In genomic region chrX:23902419-23902818, GRCh38 we compare ENCODE assay signal across 9 cellular contexts. TPM values are rescaled to one million over a fixed set of nuclear protein-coding genes. Genes with fewer than 3 reads are reported as not detected.
DNase-seq lines count a peak whose midpoint lies in the region; ATAC-seq and TF ChIP-seq lines count a peak whose summit lies in the region.
"Had no signal": no experiment of that assay in that cellular context is flagged by ENCODE, and none has a peak within 500 bp of the region (broad histone marks: within the 10 kb centered on the region; RNA-seq: fewer than 3 reads in every experiment).

No MANE protein-coding gene starts in this region.

- peaks cover 47% of the 10 kb centered on the region for H3K4me1 ChIP-seq in RWPE2 (ENCODE audit: insufficient read depth, poor library complexity, severe bottlenecking)
- H3K4me1 ChIP-seq in esophagus squamous epithelium, result peaks cover 4 to 62% (median 8%) of the 10 kb centered on the region in 3 donors

- peak overlapping the region; percentile 97 for H3K27ac ChIP-seq in RWPE2 (ENCODE audit: poor library complexity, severe bottlenecking)
- H3K27ac ChIP-seq in esophagus squamous epithelium, result peak overlapping the region; percentile 62 to 82 (median 74)
- no peak overlapping the region for H3K27ac ChIP-seq in neural cell (ENCODE audit: low read length)

- peak; percentile 79 for DNase-seq in DMS53 (lab: John Stamatoyannopoulos, UW)
- peak; percentile 23 for DNase-seq in HuH-7.5 (ENCODE audit: low spot score)
- DNase-seq in RWPE2 (ENCODE audit: low spot score), result no peak
- no peak for DNase-seq in esophagus squamous epithelium (lab: John Stamatoyannopoulos, UW)

- TF ChIP-seq RAD21 in neural cell (conservative IDR thresholded peaks at IDR 0.05), result peak; percentile 78

- H3K9me3 ChIP-seq in RWPE2 (ENCODE audit: severe bottlenecking) (no peaks in the 10 kb centered on the region), esophagus squamous epithelium (no peaks in the 10 kb centered on the region), neural cell (ENCODE audit: low read length) (no peaks in the 10 kb centered on the region)

- no peak overlapping the region for H3K4me3 ChIP-seq in RWPE2 (ENCODE audit: severe bottlenecking)
- peak overlapping the region in 1 of 4 donors; percentile 35 for H3K4me3 ChIP-seq in esophagus squamous epithelium
- no peak overlapping the region for H3K4me3 ChIP-seq in neural cell (ENCODE audit: low read length)

- H4K20me1 ChIP-seq in neural cell (ENCODE audit: insufficient read depth), result no peaks in the 10 kb centered on the region

- no peak overlapping the region for H3K4me2 ChIP-seq in neural cell (ENCODE audit: low read length)

- no peaks in the 10 kb centered on the region for H3K36me3 ChIP-seq in RWPE2 (ENCODE audit: low read depth)
- no peaks in the 10 kb centered on the region for H3K36me3 ChIP-seq in esophagus squamous epithelium
- no peaks in the 10 kb centered on the region for H3K36me3 ChIP-seq in neural cell (ENCODE audit: insufficient read depth, low read length)

- no peaks in the 10 kb centered on the region for H3F3A ChIP-seq in neural cell (ENCODE audit: insufficient read depth, low read length, poor library complexity, severe bottlenecking)

- no peak overlapping the region for H2AFZ ChIP-seq in neural cell (ENCODE audit: low read depth, low read length)

- peak; percentile 48 for TF ChIP-seq CTCF in RWPE2 (IDR thresholded peaks at IDR 0.05; ENCODE audit: poor library complexity, severe bottlenecking)
- peak; percentile 33 to 63 (median 52) for TF ChIP-seq CTCF in esophagus squamous epithelium (IDR thresholded peaks at IDR 0.05)
- peak; percentile 71 for TF ChIP-seq CTCF in neural cell (IDR thresholded peaks at IDR 0.05; ENCODE audit: poor library complexity, severe bottlenecking)

- ATAC-seq in RWPE2 (ENCODE audit: low read depth) (no peak), HG03135 (IDR thresholded peaks at IDR 0.05; ENCODE audit: unreplicated experiment) (no peak), HG03571 (IDR thresholded peaks at IDR 0.05; ENCODE audit: unreplicated experiment) (no peak), HG02759 (IDR thresholded peaks at IDR 0.05; ENCODE audit: unreplicated experiment) (no peak)

- intact Hi-C loops in esophagus squamous epithelium (cut with DNase I), result loop anchor here (10.0 kb wide), 2 partner anchors 152 to 208 kb away; partner anchors contain the start of gene EIF2S3

- H3K9me2 ChIP-seq in neural cell (ENCODE audit: insufficient read depth, low read length), result no peaks in the 10 kb centered on the region

- TF ChIP-seq POLR2A in esophagus squamous epithelium (IDR thresholded peaks at IDR 0.05), result no peak

- no peak overlapping the region for H3K9ac ChIP-seq in neural cell (ENCODE audit: low read length)

- 0 to 10% methylated on average over 1 to 2 of the region's 2 CpGs for WGBS in esophagus squamous epithelium, 2 donors

- H3K27me3 ChIP-seq in RWPE2 (ENCODE audit: insufficient read depth, poor library complexity, severe bottlenecking), result no peaks in the 10 kb centered on the region
- H3K27me3 ChIP-seq in esophagus squamous epithelium, result no peaks in the 10 kb centered on the region
- no peaks in the 10 kb centered on the region for H3K27me3 ChIP-seq in neural cell (ENCODE audit: insufficient read depth, low read depth, low read length)

- H3K79me2 ChIP-seq in neural cell (replicated peaks; ENCODE audit: insufficient read depth, low read length), result no peaks in the 10 kb centered on the region

- TF ChIP-seq EP300 in neural cell (conservative IDR thresholded peaks at IDR 0.05; ENCODE audit: poor library complexity, severe bottlenecking), result no peak

TF ChIP-seq in neural cell, 6 proteins besides CTCF, POLR2A, EP300 and RAD21:
- no peak for TF ChIP-seq TAF1 (IDR thresholded peaks at IDR 0.05; ENCODE audit: low read depth)
- TF ChIP-seq SMC3 (conservative IDR thresholded peaks at IDR 0.05; ENCODE audit: poor library complexity), result peak; percentile 64

RNA-seq across cellular contexts. Expression of gene APOO, which starts 5.3 kb away (rescaled TPM):
- 10 to 100 TPM; 10.5 to 25.1 (median 13.7) TPM for total RNA-seq in esophagus squamous epithelium
- polyA plus RNA-seq in neural cell, result 32.7 and 42.5 TPM in 2 replicates
- polyA minus RNA-seq in neural cell, result 16.2 and 94.0 TPM in 2 replicates

RNA-seq across cellular contexts. Expression of gene CXorf58, which starts 5.4 kb away (rescaled TPM):
- under 1 TPM in 2 of 4 donors, not detected in 2; 0.15 to 0.95 TPM for total RNA-seq in esophagus squamous epithelium
- 0.14 TPM in 1 of 2 replicates, not detected in the other for polyA plus RNA-seq in neural cell
- polyA minus RNA-seq in neural cell, result not detected in 2 replicates
- total RNA-seq: T-helper 1 cell treated with Interleukin-12 subunit alpha and Interleukin-12 subunit beta and Interleukin-4 antibody, amounts not matched to agents 30 ng/mL and 1 ng/mL, for 36 hours had no signal

Comparison
In these comparisons a context has a peak if more than half of its experiments do, and no peak if none do; other contexts are left out.
1. DNase-seq: peak in DMS53 (single experiment) and HuH-7.5 (single experiment); none in RWPE2 (single experiment) and esophagus squamous epithelium (single experiment).
2. Peak in every context shown above with its lines, with median percentiles within 50 percentile points of each other: CTCF ChIP-seq.